Comparison of ENCODE assay signal across 1 cellular context in the genomic region with DNA sequence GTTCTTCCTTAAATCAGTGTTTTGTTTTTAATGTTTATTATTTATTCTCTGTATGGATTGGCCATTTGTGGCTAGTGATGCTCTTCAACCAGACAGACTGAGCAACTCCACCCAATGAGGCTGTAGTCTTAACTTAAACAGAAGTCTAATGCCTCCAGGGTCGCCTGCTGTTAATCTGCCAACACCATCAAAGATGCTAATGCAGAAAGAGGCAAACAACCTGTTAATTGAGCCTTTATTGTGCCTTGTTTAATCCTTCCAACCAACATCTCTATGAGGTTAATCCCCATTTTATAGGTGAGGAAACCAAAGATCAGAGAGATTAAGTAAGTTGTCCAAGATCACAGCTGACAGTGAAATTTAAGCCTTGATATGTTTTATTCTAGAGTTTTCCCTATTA.
TF ChIP-seq lines count a peak whose summit lies in the region.

No MANE protein-coding gene starts in this region.

TF ChIP-seq in HepG2, 621 proteins besides CTCF, POLR2A, EP300 and RAD21 (continued from another document):
- TF ChIP-seq ZNF687 (CRISPR knock-in tag; IDR thresholded peaks at IDR 0.05) = no peak
